26 cellular contexts compared by ENCODE assay signal in genomic region chr12:121705514-121705913, GRCh38. TPM values are rescaled to one million over a fixed set of nuclear protein-coding genes. Genes with fewer than 3 reads are reported as not detected.
"Had no signal": no experiment of that assay in that cellular context is flagged by ENCODE, and none has a peak within 500 bp of the region (broad histone marks: within the 10 kb centered on the region; RNA-seq: fewer than 3 reads in every experiment).

No MANE protein-coding gene starts in this region.

- H3K36me3 Mint-ChIP-seq: mesothelial cell of epicardium had no signal

- H3K9me3 ChIP-seq: colonic mucosa, esophagus squamous epithelium, gastrocnemius medialis, left lung, lower lobe of right lung, mucosa of descending colon had no signal

- H3K27me3 Mint-ChIP-seq: effector memory CD8-positive, alpha-beta T cell had no signal

- H3K27ac ChIP-seq: colonic mucosa, epithelial cell of prostate, esophagus squamous epithelium, gastrocnemius medialis, heart right ventricle, left lung, lower lobe of right lung had no signal

- H3K4me3 ChIP-seq: colonic mucosa, esophagus squamous epithelium, gastrocnemius medialis, heart right ventricle, left lung, lower lobe of right lung, mucosa of descending colon had no signal

- H3K9me3 Mint-ChIP-seq: dendritic cell treated with granulocyte-macrophage colony-stimulating factor and Interleukin-4, amounts not matched to agents 40 ng/mL and 50 ng/mL, for 4 days; effector memory CD8-positive, alpha-beta T cell had no signal

- H3K36me3 ChIP-seq: colonic mucosa, esophagus squamous epithelium, gastrocnemius medialis, heart right ventricle, left lung, lower lobe of right lung had no signal

- H3K4me1 Mint-ChIP-seq: endodermal cell, mesothelial cell of epicardium had no signal

- ATAC-seq: effector memory CD8-positive, alpha-beta T cell; esophagus mucosa; gastrocnemius medialis; heart right ventricle; left cardiac atrium; left lung; left ventricle myocardium superior; lower lobe of right lung; mucosa of descending colon had no signal

- H3K4me3 Mint-ChIP-seq: dendritic cell treated with granulocyte-macrophage colony-stimulating factor and Interleukin-4, amounts not matched to agents 40 ng/mL and 50 ng/mL, for 4 days; effector memory CD8-positive, alpha-beta T cell; endodermal cell; mesothelial cell of epicardium had no signal

- DNase-seq: colonic mucosa; cortex of kidney; effector CD8-positive, alpha-beta T cell; effector memory CD8-positive, alpha-beta T cell; endodermal cell; erythroblast; esophagus squamous epithelium; foreskin fibroblast; foreskin melanocyte; gastrocnemius medialis; glutamatergic neuron; head of caudate nucleus; heart right ventricle; hippocampal formation; left cardiac atrium; left lung; left ventricle myocardium superior; lower lobe of right lung; mesenchymal stem cell; mucosa of descending colon had no signal

- H3K27ac Mint-ChIP-seq: dendritic cell treated with granulocyte-macrophage colony-stimulating factor and Interleukin-4, amounts not matched to agents 40 ng/mL and 50 ng/mL, for 4 days; effector memory CD8-positive, alpha-beta T cell; endodermal cell; mesothelial cell of epicardium had no signal

- H3K27me3 ChIP-seq: colonic mucosa, esophagus squamous epithelium, gastrocnemius medialis, heart right ventricle, left lung had no signal

- H3K4me1 ChIP-seq: colonic mucosa, esophagus squamous epithelium, heart right ventricle, left lung had no signal

RNA-seq across cellular contexts. Expression of gene MORN3, which starts 36.1 kb away (rescaled TPM):
- total RNA-seq: colonic mucosa, gastrocnemius medialis, left ventricle myocardium superior, mesenteric fat pad, myocyte had no signal
